ENCODE assay signal across 15 cellular contexts in genomic region chr19:10816691-10817090, GRCh38. TPM values are rescaled to one million over a fixed set of nuclear protein-coding genes. Genes with fewer than 3 reads are reported as not detected.
A peak's percentile ranks its signal among the peaks of the same experiment; 100 is the strongest.
DNase-seq lines count a peak whose midpoint lies in the region; ATAC-seq and TF ChIP-seq lines count a peak whose summit lies in the region.
"Had no signal": no experiment of that assay in that cellular context is flagged by ENCODE, and none has a peak within 500 bp of the region (broad histone marks: within the 10 kb centered on the region; RNA-seq: fewer than 3 reads in every experiment).

No MANE protein-coding gene starts in this region.

- H2BK120ac ChIP-seq in IMR-90 (ENCODE audit: low read depth, low read length): peak overlapping the region; percentile 82

- H3K56ac ChIP-seq in IMR-90 (ENCODE audit: extremely low read depth, insufficient read depth, low read length): peak overlapping the region; percentile 97

- WGBS in IMR-90 (ENCODE audit: extremely low coverage in 2 of 2, insufficient read length in 1 of 2), 2 experiments: 8% methylated on average over 7 of the region's 11 CpGs; no CpG with 5 or more reads in 1 of the 2 experiments

- no peaks in the 10 kb centered on the region for H3K9me3 ChIP-seq in IMR-90 (ENCODE audit: control insufficient read depth, insufficient read depth, low read length)
- H3K9me3 ChIP-seq in muscle layer of duodenum (ENCODE audit: control insufficient read depth in 1 of 2, low read length in 2 of 2): no peaks in the 10 kb centered on the region
- no peaks in the 10 kb centered on the region for H3K9me3 ChIP-seq in thoracic aorta
- H3K9me3 ChIP-seq: SJCRH30 had no signal

- peak overlapping the region; percentile 99 for H3K4ac ChIP-seq in IMR-90 (ENCODE audit: low read depth, low read length)

- peak overlapping the region; percentile 99 for H2AK5ac ChIP-seq in IMR-90 (ENCODE audit: low read depth, low read length)

- peak overlapping the region; percentile 98 for H2BK5ac ChIP-seq in IMR-90 (ENCODE audit: low read depth, low read length, poor library complexity, severe bottlenecking)

- H2AFZ ChIP-seq in IMR-90 (replicated peaks; ENCODE audit: low read length, poor library complexity): peak overlapping the region; percentile 29

- no peak for TF ChIP-seq RAD21 in IMR-90 (IDR thresholded peaks at IDR 0.05; ENCODE audit: low read length)

- H3K79me1 ChIP-seq in IMR-90 (ENCODE audit: low read depth in 1 of 2, low read length in 2 of 2): peaks cover 26 to 83% of the 10 kb centered on the region in 2 experiments; a peak in 3 of 4 replicates

- peaks cover 3% of the 10 kb centered on the region for H4K20me1 ChIP-seq in IMR-90 (ENCODE audit: insufficient read depth, low read length)

- H3K9me1 ChIP-seq in IMR-90 (ENCODE audit: insufficient read depth, low read length): peaks cover 24% of the 10 kb centered on the region

- peak overlapping the region; percentile 36 for H2BK20ac ChIP-seq in IMR-90 (ENCODE audit: low read depth, low read length)

- H4K8ac ChIP-seq in IMR-90 (ENCODE audit: low read depth in 2 of 2, low read length in 2 of 2): peak overlapping the region; percentile 91 to 97

- intact Hi-C loops in IMR-90 (cut with micrococcal nuclease): loop anchor here (1.0 kb wide), 1 partner anchor 99 kb away; no protein-coding TSS in a partner anchor

- peaks cover 33% of the 10 kb centered on the region for H3K4me1 ChIP-seq in IMR-90 (ENCODE audit: control insufficient read depth, insufficient read depth, low read length)
- no peaks in the 10 kb centered on the region for H3K4me1 ChIP-seq in muscle layer of duodenum (ENCODE audit: control insufficient read depth in 1 of 2, insufficient read depth in 2 of 2, low read length in 2 of 2)
- peaks cover 25 to 47% of the 10 kb centered on the region in 2 donors for H3K4me1 ChIP-seq in thoracic aorta (ENCODE audit: control insufficient read depth in 1 of 2, low read depth in 2 of 2)
- H3K4me1 ChIP-seq: SJCRH30 had no signal

- no TSS peak for BruUV-seq in IMR-90 (replicated peaks; lab: Mats Ljungman, UMichigan)

- peak overlapping the region; percentile 94 for H3K9ac ChIP-seq in IMR-90 (ENCODE audit: low read depth, low read length)

- H3K18ac ChIP-seq in IMR-90 (ENCODE audit: low read depth, low read length): peak overlapping the region; percentile 54

- H4K91ac ChIP-seq in IMR-90 (ENCODE audit: insufficient read depth, low read depth, low read length): peak overlapping the region; percentile 98

- H3K14ac ChIP-seq in IMR-90 (replicated peaks; ENCODE audit: low read depth, low read length): peak overlapping the region; percentile 98

- H3K23ac ChIP-seq in IMR-90 (ENCODE audit: low read depth, low read length): peak overlapping the region; percentile 95

- ATAC-seq in IMR-90 (ENCODE audit: low read depth): no peak
- no peak for ATAC-seq in thoracic aorta (ENCODE audit: insufficient number of reproducible peaks, low FRiP score, low read depth)
- no peak for ATAC-seq in HG03521 (IDR thresholded peaks at IDR 0.05; ENCODE audit: unreplicated experiment)

- H3K27me3 ChIP-seq in IMR-90 (ENCODE audit: control insufficient read depth, insufficient read depth, low read length): no peaks in the 10 kb centered on the region
- H3K27me3 ChIP-seq in muscle layer of duodenum (ENCODE audit: low read depth, low read length): no peaks in the 10 kb centered on the region
- no peaks in the 10 kb centered on the region for H3K27me3 ChIP-seq in thoracic aorta (replicated peaks; ENCODE audit: insufficient read depth)
- H3K27me3 ChIP-seq: SJCRH30 had no signal

- in situ Hi-C loops in IMR-90 (cut with MboI; ENCODE audit: low sequenced_read_pairs): no loop called here

- dilution Hi-C loops in IMR-90 (cut with HindIII; ENCODE audit: low sequenced_read_pairs, unreplicated experiment): no loop called here

- peak overlapping the region; percentile 100 for H2AK9ac ChIP-seq in IMR-90 (replicated peaks; ENCODE audit: low read depth, low read length, poor library complexity)

- H3K4me3 ChIP-seq in IMR-90 (ENCODE audit: insufficient read depth, low read depth, low read length): peak overlapping the region; percentile 63
- H3K4me3 ChIP-seq in cardiac fibroblast (replicated peaks in 1 of 2; ENCODE audit: low read depth in 2 of 2, low read length in 2 of 2): peak overlapping the region; percentile 44 to 57
- peak overlapping the region in 1 of 2 donors; percentile 33 for H3K4me3 ChIP-seq in muscle layer of duodenum (ENCODE audit: low read depth in 1 of 2, low read length in 2 of 2)
- peak overlapping the region; percentile 75 for H3K4me3 ChIP-seq in thoracic aorta
- H3K4me3 ChIP-seq: SJCRH30 had no signal

- DNase-seq in IMR-90 (no peak), cardiac fibroblast (ENCODE audit: low read depth in 2 of 2) (no peak), thoracic aorta (ENCODE audit: low spot score) (no peak), NCI-H1417 treated with DMSO at 0.1 percent for 48 hours (lab: John Stamatoyannopoulos, UW) (no peak), H4 (ENCODE audit: low spot score) (no peak)
- DNase-seq: activated CD4-positive, alpha-beta T cell treated with anti-CD3 and anti-CD28 coated beads for 4 hours; activated effector memory CD4-positive, alpha-beta T cell treated with anti-CD3 and anti-CD28 coated beads, Interleukin-2, amount 50 U/mL, for 16 hours; dermis blood vessel endothelial cell; DMS79; head of caudate nucleus; NCI-H510A treated with DMSO at 0.1 percent for 48 hours; SJCRH30; small intestine had no signal

- POLR2A ChIA-PET in IMR-90 (lab: Charles Lee; ENCODE audit: unreplicated experiment): no interaction called here

- peak overlapping the region; percentile 69 for H4K5ac ChIP-seq in IMR-90 (ENCODE audit: low read depth, low read length)

- H3K36me3 ChIP-seq in IMR-90 (ENCODE audit: control insufficient read depth, insufficient read depth, low read length): peaks cover 52% of the 10 kb centered on the region
- H3K36me3 ChIP-seq in muscle layer of duodenum (ENCODE audit: control insufficient read depth in 1 of 2, insufficient read depth in 2 of 2, low read length in 2 of 2): peaks cover 30 to 71% of the 10 kb centered on the region in 2 donors
- H3K36me3 ChIP-seq in thoracic aorta: peaks cover 21% of the 10 kb centered on the region

- peak overlapping the region; percentile 96 for H3K4me2 ChIP-seq in IMR-90 (ENCODE audit: low read depth, low read length)

- H2BK15ac ChIP-seq in IMR-90 (ENCODE audit: low read depth, low read length): peak overlapping the region; percentile 68; the same call in 2 of the 3 replicates

- H3K27ac ChIP-seq in IMR-90 (ENCODE audit: insufficient read depth, low read length) (peak overlapping the region; percentile 98), muscle layer of duodenum (ENCODE audit: low read length) (peak overlapping the region; percentile 39), thoracic aorta (peak overlapping the region; percentile 88 to 95)
- H3K27ac ChIP-seq: SJCRH30 had no signal

- CTCF ChIA-PET in IMR-90 (lab: Yijun Ruan, JAX): no interaction called here

- TF ChIP-seq POLR2A in IMR-90 (IDR thresholded peaks at IDR 0.05; ENCODE audit: low read depth, low read length): no peak

- TF ChIP-seq CTCF in IMR-90 (conservative IDR thresholded peaks at IDR 0.05; ENCODE audit: low read depth, low read length) (no peak), cardiac fibroblast (IDR thresholded peaks at IDR 0.05; ENCODE audit: low read depth, low read length) (no peak), thoracic aorta (IDR thresholded peaks at IDR 0.05) (no peak)

TF ChIP-seq in IMR-90, 13 proteins besides CTCF, POLR2A, EP300 and RAD21 (continues in another document):
- TF ChIP-seq RFX5 (IDR thresholded peaks at IDR 0.05; ENCODE audit: low read depth, low read length) (no peak), USF2 (IDR thresholded peaks at IDR 0.05; ENCODE audit: low read depth, low read length) (no peak), MXI1 (IDR thresholded peaks at IDR 0.05; ENCODE audit: borderline replicate concordance, low read depth, low read length) (no peak), ELK1 (IDR thresholded peaks at IDR 0.05; ENCODE audit: borderline replicate concordance, low read depth, low read length) (no peak), MAZ (IDR thresholded peaks at IDR 0.05; ENCODE audit: borderline replicate concordance, low read depth, low read length) (no peak), RCOR1 (IDR thresholded peaks at IDR 0.05; ENCODE audit: insufficient replicate concordance, low read length) (no peak)

RNA-seq across cellular contexts. Expression of gene TMED1, which starts 19.3 kb away (rescaled TPM):
- total RNA-seq in IMR-90 (2012; rRNA removed): 32.8 and 37.6 TPM in 2 replicates
- 41.4 and 46.3 TPM in 2 replicates for polyA plus RNA-seq in IMR-90 (2012; rRNA removed)
- 69.8 and 76.0 TPM in 2 replicates for polyA plus RNA-seq in IMR-90 (2012; cell fraction: cytosol; rRNA removed)
- polyA plus RNA-seq in IMR-90 (2012; cell fraction: nucleus; rRNA removed; ENCODE audit: low replicate concordance): 17.4 and 25.2 TPM in 2 replicates
- total RNA-seq in thoracic aorta: 10 to 100 TPM; 19.4 to 22.4 TPM
- total RNA-seq in H4 (2014; rRNA removed; shearing (Covaris generic)): 66.2 and 100 TPM in 2 replicates

RNA-seq across cellular contexts. Expression of gene C19orf38, which starts 31.5 kb away (rescaled TPM):
- 0.18 and 0.28 TPM in 2 replicates for total RNA-seq in IMR-90 (2012; rRNA removed)
- 0.16 and 0.19 TPM in 2 replicates for polyA plus RNA-seq in IMR-90 (2012; rRNA removed)
- polyA plus RNA-seq in IMR-90 (2012; cell fraction: cytosol; rRNA removed): 0.51 and 0.58 TPM in 2 replicates
- polyA plus RNA-seq in IMR-90 (2012; cell fraction: nucleus; rRNA removed; ENCODE audit: low replicate concordance): 0.61 and 0.69 TPM in 2 replicates
- 1 to 10 TPM; 2.4 to 3.5 TPM for total RNA-seq in thoracic aorta
- not detected in 2 replicates for total RNA-seq in H4 (2014; rRNA removed; shearing (Covaris generic))
- total RNA-seq: dermis blood vessel endothelial cell, SJCRH30 had no signal

RNA-seq across cellular contexts. Expression of gene CARM1, which starts 54.7 kb away (rescaled TPM):
- 17.2 and 20.3 TPM in 2 replicates for total RNA-seq in IMR-90 (2012; rRNA removed)
- 67.1 and 72.1 TPM in 2 replicates for polyA plus RNA-seq in IMR-90 (2012; rRNA removed)
- polyA plus RNA-seq in IMR-90 (2012; cell fraction: cytosol; rRNA removed): 48.1 and 93.2 TPM in 2 replicates
- polyA plus RNA-seq in IMR-90 (2012; cell fraction: nucleus; rRNA removed; ENCODE audit: low replicate concordance): 66.7 and 125 TPM in 2 replicates
- 10 to 100 TPM; 18.5 to 21.2 TPM for total RNA-seq in thoracic aorta
- total RNA-seq in H4 (2014; rRNA removed; shearing (Covaris generic)): 21.0 and 21.2 TPM in 2 replicates

Comparison
In these comparisons a context has a peak if more than half of its experiments do, and no peak if none do; other contexts are left out.
1. H3K27ac ChIP-seq: peak in every context shown above with its lines; median percentile 98 in IMR-90; 92 in thoracic aorta; 39 in muscle layer of duodenum.